Comparison of ENCODE assay signal across 14 cellular contexts in genomic region chr1:15214507-15214906, GRCh38. TPM values are rescaled to one million over a fixed set of nuclear protein-coding genes. Genes with fewer than 3 reads are reported as not detected.
DNase-seq lines count a peak whose midpoint lies in the region; ATAC-seq and TF ChIP-seq lines count a peak whose summit lies in the region.
"Had no signal": no experiment of that assay in that cellular context is flagged by ENCODE, and none has a peak within 500 bp of the region (broad histone marks: within the 10 kb centered on the region; RNA-seq: fewer than 3 reads in every experiment).

No MANE protein-coding gene starts in this region.

- TF ChIP-seq CTCF in WTC11 (IDR thresholded peaks at IDR 0.05) (no peak), fibroblast of pulmonary artery (IDR thresholded peaks at IDR 0.05; ENCODE audit: low read length, missing control alignments) (no peak), nephron (IDR thresholded peaks at IDR 0.05; ENCODE audit: unreplicated experiment in 3 of 3) (no peak), GM13977 (IDR thresholded peaks at IDR 0.05; ENCODE audit: extremely low read depth, insufficient read depth, missing control alignments) (no peak)

- H3K4me3 ChIP-seq in fibroblast of pulmonary artery (replicated peaks; ENCODE audit: low read depth, low read length) = no peak overlapping the region
- no peak overlapping the region for H3K4me3 ChIP-seq in urinary bladder (ENCODE audit: low read depth, low read length)
- H3K4me3 ChIP-seq: skin epidermis had no signal

- peaks cover 31% of the 10 kb centered on the region for H3K36me3 Mint-ChIP-seq in WTC11
- peaks cover 30% of the 10 kb centered on the region for H3K36me3 Mint-ChIP-seq in nephron (ENCODE audit: low read depth)

- no peaks in the 10 kb centered on the region for H3K36me3 ChIP-seq in urinary bladder (ENCODE audit: insufficient read depth)

- WGBS in urinary bladder = 31% methylated on average over 18 of the region's 18 CpGs

- H3K9me3 Mint-ChIP-seq in WTC11 = peaks cover 21% of the 10 kb centered on the region
- H3K9me3 Mint-ChIP-seq in nephron = peaks cover 3% of the 10 kb centered on the region

- in situ Hi-C loops in GM13977 (cut with MboI; ENCODE audit: low pct_unique_long_range_greater_than_20kb, low sequenced_read_pairs, unreplicated experiment) = no loop called here

- H3K4me1 ChIP-seq in urinary bladder (ENCODE audit: insufficient read depth) = peaks cover 4% of the 10 kb centered on the region

- no peak for ATAC-seq in WTC11

- H3K4me1 Mint-ChIP-seq in WTC11 (peaks cover 35% of the 10 kb centered on the region), nephron (peaks cover 29% of the 10 kb centered on the region)

- H3K27ac Mint-ChIP-seq in WTC11 (0 out of 2 replicates have a peak overlapping the region, but pooled peaks have one; percentile 38), nephron (peak overlapping the region; percentile 98 to 100 (median 99))

- POLR2A ChIA-PET in WTC11 (lab: Charles Lee) = no interaction called here

- peak overlapping the region; percentile 46 for H3K27ac ChIP-seq in urinary bladder (ENCODE audit: low read depth)
- H3K27ac ChIP-seq: RWPE1 had no signal

- CTCF ChIA-PET in WTC11 (lab: Charles Lee) = interaction anchor here (0.6 kb wide), 1 partner anchor 14 kb away, joined by 3 read pairs; no protein-coding TSS in a partner anchor

- no peaks in the 10 kb centered on the region for H3K27me3 Mint-ChIP-seq in WTC11 (ENCODE audit: low read depth)
- H3K27me3 Mint-ChIP-seq in nephron (ENCODE audit: low read depth) = peaks cover 3% of the 10 kb centered on the region

- H3K4me3 Mint-ChIP-seq in WTC11 = no peak overlapping the region
- peak overlapping the region; percentile 57 to 69 (median 61) for H3K4me3 Mint-ChIP-seq in nephron

- no peak for DNase-seq in WTC11 (ENCODE audit: low spot score)
- DNase-seq in fibroblast of pulmonary artery (ENCODE audit: low read depth) = peak; percentile 52
- DNase-seq in NCI-H1436 treated with DMSO at 0.1 percent for 48 hours (lab: John Stamatoyannopoulos, UW) = no peak
- no peak for DNase-seq in GM13977 (ENCODE audit: low spot score)
- DNase-seq in HuH-7.5 (ENCODE audit: low spot score) = no peak
- DNase-seq: activated gamma-delta T cell treated with Interleukin-2 at 50 U/mL for 16 hours, DND-41, Kasumi-1, kidney glomerular epithelial cell, NCI-H2227 treated with DMSO at 0.1 percent for 48 hours had no signal

TF ChIP-seq in WTC11, 78 proteins besides CTCF, POLR2A, EP300 and RAD21:
- no peak for TF ChIP-seq MAX (CRISPR knock-in tag; IDR thresholded peaks at IDR 0.05)
- TF ChIP-seq ZBTB21 (CRISPR knock-in tag; IDR thresholded peaks at IDR 0.05; ENCODE audit: borderline replicate concordance) = no peak
- TF ChIP-seq CDX4 (CRISPR knock-in tag; IDR thresholded peaks at IDR 0.05; ENCODE audit: borderline replicate concordance) = no peak
- TF ChIP-seq JUN (CRISPR knock-in tag; IDR thresholded peaks at IDR 0.05) = no peak
- no peak for TF ChIP-seq ZNF121 (CRISPR knock-in tag; IDR thresholded peaks at IDR 0.05)
- no peak for TF ChIP-seq TP53 (CRISPR knock-in tag; IDR thresholded peaks at IDR 0.05)
- TF ChIP-seq SMAD4 (CRISPR knock-in tag; IDR thresholded peaks at IDR 0.05) = no peak
- no peak for TF ChIP-seq TCF7 (CRISPR knock-in tag; IDR thresholded peaks at IDR 0.05; ENCODE audit: low read depth)
- no peak for TF ChIP-seq PRDM15 (CRISPR knock-in tag; IDR thresholded peaks at IDR 0.05)
- no peak for TF ChIP-seq TEAD1 (CRISPR knock-in tag; IDR thresholded peaks at IDR 0.05)
- no peak for TF ChIP-seq SMAD3 (CRISPR knock-in tag; IDR thresholded peaks at IDR 0.05; ENCODE audit: borderline replicate concordance)
- TF ChIP-seq ZBTB43 (CRISPR knock-in tag; IDR thresholded peaks at IDR 0.05) = no peak
- TF ChIP-seq ERG (CRISPR knock-in tag; IDR thresholded peaks at IDR 0.05) = no peak
- TF ChIP-seq ZNF232 (CRISPR knock-in tag; IDR thresholded peaks at IDR 0.05) = no peak

RNA-seq across cellular contexts. Expression of gene FHAD1, which starts 32.5 kb away (rescaled TPM):
- total RNA-seq in WTC11 (2021) = 2.6 to 3.0 TPM (median 2.9 TPM) in 3 replicates
- total RNA-seq in urinary bladder = 2.0 TPM
- 0.38 TPM for polyA plus RNA-seq in urinary bladder
